ENCODE assay signal across 1 cellular context in the genomic region with DNA sequence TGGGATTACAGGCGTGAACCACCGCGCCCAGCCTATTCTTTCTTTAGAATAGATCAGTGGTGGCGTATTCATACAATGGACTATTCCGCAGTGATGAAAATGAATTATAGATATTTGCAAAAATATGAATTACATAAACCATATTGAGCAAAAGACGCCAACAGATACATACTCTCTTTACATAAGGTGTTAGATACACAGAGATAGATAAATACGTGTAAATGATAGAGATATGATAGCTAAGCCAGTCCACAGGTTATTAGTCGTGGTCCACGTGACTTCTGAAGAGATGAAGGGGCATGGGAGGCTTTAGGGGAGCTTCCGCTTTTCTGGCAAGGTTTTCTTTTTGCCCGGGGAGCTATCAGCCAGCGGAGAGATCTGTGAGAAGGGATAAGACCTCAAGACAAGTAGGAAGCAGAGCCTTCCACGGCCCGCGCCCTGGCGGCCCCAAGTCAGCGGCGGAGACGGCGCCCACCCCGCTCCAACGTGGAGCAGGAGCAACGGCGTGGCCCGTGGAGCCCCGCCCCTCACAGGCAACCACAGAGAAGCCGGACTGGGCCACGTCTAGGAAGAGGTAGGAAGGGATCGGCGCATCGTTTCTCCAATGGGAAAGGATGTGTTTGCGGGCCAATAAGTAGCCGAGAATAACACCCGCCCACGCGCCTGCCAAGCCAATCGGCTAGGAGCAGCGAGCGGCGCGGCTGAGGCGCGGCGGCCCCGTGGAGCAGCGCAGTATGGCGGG.
TF ChIP-seq lines count a peak whose summit lies in the region.

A gene (plus strand): TSS at position 704 of the 742 bp plus-strand sequence. CDS start 31 bp downstream, at position 735.

TF ChIP-seq in K562, 482 proteins besides CTCF, POLR2A, EP300 and RAD21 (continued from another document and continues in another):
- TF ChIP-seq, protein P1, sequence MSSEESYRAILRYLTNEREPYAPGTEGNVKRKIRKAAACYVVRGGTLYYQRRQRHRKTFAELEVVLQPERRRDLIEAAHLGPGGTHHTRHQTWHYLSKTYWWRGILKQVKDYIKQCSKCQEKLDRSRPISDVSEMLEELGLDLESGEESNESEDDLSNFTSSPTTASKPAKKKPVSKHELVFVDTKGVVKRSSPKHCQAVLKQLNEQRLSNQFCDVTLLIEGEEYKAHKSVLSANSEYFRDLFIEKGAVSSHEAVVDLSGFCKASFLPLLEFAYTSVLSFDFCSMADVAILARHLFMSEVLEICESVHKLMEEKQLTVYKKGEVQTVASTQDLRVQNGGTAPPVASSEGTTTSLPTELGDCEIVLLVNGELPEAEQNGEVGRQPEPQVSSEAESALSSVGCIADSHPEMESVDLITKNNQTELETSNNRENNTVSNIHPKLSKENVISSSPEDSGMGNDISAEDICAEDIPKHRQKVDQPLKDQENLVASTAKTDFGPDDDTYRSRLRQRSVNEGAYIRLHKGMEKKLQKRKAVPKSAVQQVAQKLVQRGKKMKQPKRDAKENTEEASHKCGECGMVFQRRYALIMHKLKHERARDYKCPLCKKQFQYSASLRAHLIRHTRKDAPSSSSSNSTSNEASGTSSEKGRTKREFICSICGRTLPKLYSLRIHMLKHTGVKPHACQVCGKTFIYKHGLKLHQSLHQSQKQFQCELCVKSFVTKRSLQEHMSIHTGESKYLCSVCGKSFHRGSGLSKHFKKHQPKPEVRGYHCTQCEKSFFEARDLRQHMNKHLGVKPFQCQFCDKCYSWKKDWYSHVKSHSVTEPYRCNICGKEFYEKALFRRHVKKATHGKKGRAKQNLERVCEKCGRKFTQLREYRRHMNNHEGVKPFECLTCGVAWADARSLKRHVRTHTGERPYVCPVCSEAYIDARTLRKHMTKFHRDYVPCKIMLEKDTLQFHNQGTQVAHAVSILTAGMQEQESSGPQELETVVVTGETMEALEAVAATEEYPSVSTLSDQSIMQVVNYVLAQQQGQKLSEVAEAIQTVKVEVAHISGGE (CRISPR knock-in tag; IDR thresholded peaks at IDR 0.05) = 0 out of 6 replicates have a peak, but pooled peaks of 1 of the 3 experiments have one; percentile 26
- no peak for TF ChIP-seq KDM1A (IDR thresholded peaks at IDR 0.05)
- no peak for TF ChIP-seq SRSF3 (IDR thresholded peaks at IDR 0.05; ENCODE audit: insufficient read depth, low read length)
- TF ChIP-seq GABPB1 (CRISPR knock-in tag; IDR thresholded peaks at IDR 0.05) = peak; percentile 69; the same call in 1 of the 2 replicates
- no peak for TF ChIP-seq RBM14 (IDR thresholded peaks at IDR 0.05; ENCODE audit: borderline replicate concordance, insufficient read depth, low read depth, low read length)
- TF ChIP-seq ZNF408 (CRISPR knock-in tag; IDR thresholded peaks at IDR 0.05; ENCODE audit: low read depth) = no peak
- no peak for TF ChIP-seq DACH1 (IDR thresholded peaks at IDR 0.05; ENCODE audit: partially characterized antibody)
- TF ChIP-seq, protein P2, sequence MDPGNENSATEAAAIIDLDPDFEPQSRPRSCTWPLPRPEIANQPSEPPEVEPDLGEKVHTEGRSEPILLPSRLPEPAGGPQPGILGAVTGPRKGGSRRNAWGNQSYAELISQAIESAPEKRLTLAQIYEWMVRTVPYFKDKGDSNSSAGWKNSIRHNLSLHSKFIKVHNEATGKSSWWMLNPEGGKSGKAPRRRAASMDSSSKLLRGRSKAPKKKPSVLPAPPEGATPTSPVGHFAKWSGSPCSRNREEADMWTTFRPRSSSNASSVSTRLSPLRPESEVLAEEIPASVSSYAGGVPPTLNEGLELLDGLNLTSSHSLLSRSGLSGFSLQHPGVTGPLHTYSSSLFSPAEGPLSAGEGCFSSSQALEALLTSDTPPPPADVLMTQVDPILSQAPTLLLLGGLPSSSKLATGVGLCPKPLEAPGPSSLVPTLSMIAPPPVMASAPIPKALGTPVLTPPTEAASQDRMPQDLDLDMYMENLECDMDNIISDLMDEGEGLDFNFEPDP (CRISPR knock-in tag; IDR thresholded peaks at IDR 0.05) = no peak
- TF ChIP-seq FOXK2 (conservative IDR thresholded peaks at IDR 0.05 in 1 of 2, IDR thresholded peaks at IDR 0.05 in 1 of 2; ENCODE audit: low read depth in 2 of 2) = peak in 1 of 2 experiments; percentile 19; a peak in 1 of 4 replicates
- no peak for TF ChIP-seq BACH1 (tag; IDR thresholded peaks at IDR 0.05)
- TF ChIP-seq, protein P3, sequence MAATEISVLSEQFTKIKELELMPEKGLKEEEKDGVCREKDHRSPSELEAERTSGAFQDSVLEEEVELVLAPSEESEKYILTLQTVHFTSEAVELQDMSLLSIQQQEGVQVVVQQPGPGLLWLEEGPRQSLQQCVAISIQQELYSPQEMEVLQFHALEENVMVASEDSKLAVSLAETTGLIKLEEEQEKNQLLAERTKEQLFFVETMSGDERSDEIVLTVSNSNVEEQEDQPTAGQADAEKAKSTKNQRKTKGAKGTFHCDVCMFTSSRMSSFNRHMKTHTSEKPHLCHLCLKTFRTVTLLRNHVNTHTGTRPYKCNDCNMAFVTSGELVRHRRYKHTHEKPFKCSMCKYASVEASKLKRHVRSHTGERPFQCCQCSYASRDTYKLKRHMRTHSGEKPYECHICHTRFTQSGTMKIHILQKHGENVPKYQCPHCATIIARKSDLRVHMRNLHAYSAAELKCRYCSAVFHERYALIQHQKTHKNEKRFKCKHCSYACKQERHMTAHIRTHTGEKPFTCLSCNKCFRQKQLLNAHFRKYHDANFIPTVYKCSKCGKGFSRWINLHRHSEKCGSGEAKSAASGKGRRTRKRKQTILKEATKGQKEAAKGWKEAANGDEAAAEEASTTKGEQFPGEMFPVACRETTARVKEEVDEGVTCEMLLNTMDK (IDR thresholded peaks at IDR 0.05; ENCODE audit: borderline replicate concordance, insufficient read depth, low read depth, low read length, poor library complexity, severe bottlenecking) = no peak
- no peak for TF ChIP-seq NR3C1 (CRISPR knock-in tag; IDR thresholded peaks at IDR 0.05)
- TF ChIP-seq MXI1 (IDR thresholded peaks at IDR 0.05; ENCODE audit: low read depth, low read length) = peak; percentile 89
- peak; percentile 51 for TF ChIP-seq SAP30 (IDR thresholded peaks at IDR 0.05; ENCODE audit: borderline replicate concordance, insufficient read depth, low read depth, low read length, poor library complexity, severe bottlenecking)
- TF ChIP-seq DIDO1 (tag; IDR thresholded peaks at IDR 0.05; ENCODE audit: low read depth) = no peak
- TF ChIP-seq, protein P4, sequence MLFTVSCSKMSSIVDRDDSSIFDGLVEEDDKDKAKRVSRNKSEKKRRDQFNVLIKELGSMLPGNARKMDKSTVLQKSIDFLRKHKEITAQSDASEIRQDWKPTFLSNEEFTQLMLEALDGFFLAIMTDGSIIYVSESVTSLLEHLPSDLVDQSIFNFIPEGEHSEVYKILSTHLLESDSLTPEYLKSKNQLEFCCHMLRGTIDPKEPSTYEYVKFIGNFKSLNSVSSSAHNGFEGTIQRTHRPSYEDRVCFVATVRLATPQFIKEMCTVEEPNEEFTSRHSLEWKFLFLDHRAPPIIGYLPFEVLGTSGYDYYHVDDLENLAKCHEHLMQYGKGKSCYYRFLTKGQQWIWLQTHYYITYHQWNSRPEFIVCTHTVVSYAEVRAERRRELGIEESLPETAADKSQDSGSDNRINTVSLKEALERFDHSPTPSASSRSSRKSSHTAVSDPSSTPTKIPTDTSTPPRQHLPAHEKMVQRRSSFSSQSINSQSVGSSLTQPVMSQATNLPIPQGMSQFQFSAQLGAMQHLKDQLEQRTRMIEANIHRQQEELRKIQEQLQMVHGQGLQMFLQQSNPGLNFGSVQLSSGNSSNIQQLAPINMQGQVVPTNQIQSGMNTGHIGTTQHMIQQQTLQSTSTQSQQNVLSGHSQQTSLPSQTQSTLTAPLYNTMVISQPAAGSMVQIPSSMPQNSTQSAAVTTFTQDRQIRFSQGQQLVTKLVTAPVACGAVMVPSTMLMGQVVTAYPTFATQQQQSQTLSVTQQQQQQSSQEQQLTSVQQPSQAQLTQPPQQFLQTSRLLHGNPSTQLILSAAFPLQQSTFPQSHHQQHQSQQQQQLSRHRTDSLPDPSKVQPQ (CRISPR knock-in tag; IDR thresholded peaks at IDR 0.05; ENCODE audit: borderline replicate concordance) = no peak
- no peak for TF ChIP-seq ZNF324 (CRISPR knock-in tag; IDR thresholded peaks at IDR 0.05)
- TF ChIP-seq TCF3 (CRISPR knock-in tag; IDR thresholded peaks at IDR 0.05) = peak; percentile 44; the same call in 1 of the 2 replicates
- TF ChIP-seq, protein P5, sequence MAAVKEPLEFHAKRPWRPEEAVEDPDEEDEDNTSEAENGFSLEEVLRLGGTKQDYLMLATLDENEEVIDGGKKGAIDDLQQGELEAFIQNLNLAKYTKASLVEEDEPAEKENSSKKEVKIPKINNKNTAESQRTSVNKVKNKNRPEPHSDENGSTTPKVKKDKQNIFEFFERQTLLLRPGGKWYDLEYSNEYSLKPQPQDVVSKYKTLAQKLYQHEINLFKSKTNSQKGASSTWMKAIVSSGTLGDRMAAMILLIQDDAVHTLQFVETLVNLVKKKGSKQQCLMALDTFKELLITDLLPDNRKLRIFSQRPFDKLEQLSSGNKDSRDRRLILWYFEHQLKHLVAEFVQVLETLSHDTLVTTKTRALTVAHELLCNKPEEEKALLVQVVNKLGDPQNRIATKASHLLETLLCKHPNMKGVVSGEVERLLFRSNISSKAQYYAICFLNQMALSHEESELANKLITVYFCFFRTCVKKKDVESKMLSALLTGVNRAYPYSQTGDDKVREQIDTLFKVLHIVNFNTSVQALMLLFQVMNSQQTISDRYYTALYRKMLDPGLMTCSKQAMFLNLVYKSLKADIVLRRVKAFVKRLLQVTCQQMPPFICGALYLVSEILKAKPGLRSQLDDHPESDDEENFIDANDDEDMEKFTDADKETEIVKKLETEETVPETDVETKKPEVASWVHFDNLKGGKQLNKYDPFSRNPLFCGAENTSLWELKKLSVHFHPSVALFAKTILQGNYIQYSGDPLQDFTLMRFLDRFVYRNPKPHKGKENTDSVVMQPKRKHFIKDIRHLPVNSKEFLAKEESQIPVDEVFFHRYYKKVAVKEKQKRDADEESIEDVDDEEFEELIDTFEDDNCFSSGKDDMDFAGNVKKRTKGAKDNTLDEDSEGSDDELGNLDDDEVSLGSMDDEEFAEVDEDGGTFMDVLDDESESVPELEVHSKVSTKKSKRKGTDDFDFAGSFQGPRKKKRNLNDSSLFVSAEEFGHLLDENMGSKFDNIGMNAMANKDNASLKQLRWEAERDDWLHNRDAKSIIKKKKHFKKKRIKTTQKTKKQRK (IDR thresholded peaks at IDR 0.05; ENCODE audit: borderline replicate concordance, low read depth, low read length) = no peak
- no peak for TF ChIP-seq GTF2A2 (tag; IDR thresholded peaks at IDR 0.05)
- TF ChIP-seq MAFK (IDR thresholded peaks at IDR 0.05; ENCODE audit: low read length) = no peak
- no peak for TF ChIP-seq PRPF4 (IDR thresholded peaks at IDR 0.05; ENCODE audit: insufficient read depth, low read depth, low read length, poor library complexity, severe bottlenecking)
- no peak for TF ChIP-seq RFX1 (IDR thresholded peaks at IDR 0.05)
- TF ChIP-seq, protein P6, sequence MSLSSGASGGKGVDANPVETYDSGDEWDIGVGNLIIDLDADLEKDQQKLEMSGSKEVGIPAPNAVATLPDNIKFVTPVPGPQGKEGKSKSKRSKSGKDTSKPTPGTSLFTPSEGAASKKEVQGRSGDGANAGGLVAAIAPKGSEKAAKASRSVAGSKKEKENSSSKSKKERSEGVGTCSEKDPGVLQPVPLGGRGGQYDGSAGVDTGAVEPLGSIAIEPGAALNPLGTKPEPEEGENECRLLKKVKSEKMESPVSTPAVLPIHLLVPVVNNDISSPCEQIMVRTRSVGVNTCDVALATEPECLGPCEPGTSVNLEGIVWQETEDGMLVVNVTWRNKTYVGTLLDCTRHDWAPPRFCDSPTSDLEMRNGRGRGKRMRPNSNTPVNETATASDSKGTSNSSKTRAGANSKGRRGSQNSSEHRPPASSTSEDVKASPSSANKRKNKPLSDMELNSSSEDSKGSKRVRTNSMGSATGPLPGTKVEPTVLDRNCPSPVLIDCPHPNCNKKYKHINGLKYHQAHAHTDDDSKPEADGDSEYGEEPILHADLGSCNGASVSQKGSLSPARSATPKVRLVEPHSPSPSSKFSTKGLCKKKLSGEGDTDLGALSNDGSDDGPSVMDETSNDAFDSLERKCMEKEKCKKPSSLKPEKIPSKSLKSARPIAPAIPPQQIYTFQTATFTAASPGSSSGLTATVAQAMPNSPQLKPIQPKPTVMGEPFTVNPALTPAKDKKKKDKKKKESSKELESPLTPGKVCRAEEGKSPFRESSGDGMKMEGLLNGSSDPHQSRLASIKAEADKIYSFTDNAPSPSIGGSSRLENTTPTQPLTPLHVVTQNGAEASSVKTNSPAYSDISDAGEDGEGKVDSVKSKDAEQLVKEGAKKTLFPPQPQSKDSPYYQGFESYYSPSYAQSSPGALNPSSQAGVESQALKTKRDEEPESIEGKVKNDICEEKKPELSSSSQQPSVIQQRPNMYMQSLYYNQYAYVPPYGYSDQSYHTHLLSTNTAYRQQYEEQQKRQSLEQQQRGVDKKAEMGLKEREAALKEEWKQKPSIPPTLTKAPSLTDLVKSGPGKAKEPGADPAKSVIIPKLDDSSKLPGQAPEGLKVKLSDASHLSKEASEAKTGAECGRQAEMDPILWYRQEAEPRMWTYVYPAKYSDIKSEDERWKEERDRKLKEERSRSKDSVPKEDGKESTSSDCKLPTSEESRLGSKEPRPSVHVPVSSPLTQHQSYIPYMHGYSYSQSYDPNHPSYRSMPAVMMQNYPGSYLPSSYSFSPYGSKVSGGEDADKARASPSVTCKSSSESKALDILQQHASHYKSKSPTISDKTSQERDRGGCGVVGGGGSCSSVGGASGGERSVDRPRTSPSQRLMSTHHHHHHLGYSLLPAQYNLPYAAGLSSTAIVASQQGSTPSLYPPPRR (CRISPR knock-in tag; IDR thresholded peaks at IDR 0.05; ENCODE audit: borderline replicate concordance) = no peak
- TF ChIP-seq, protein P7, sequence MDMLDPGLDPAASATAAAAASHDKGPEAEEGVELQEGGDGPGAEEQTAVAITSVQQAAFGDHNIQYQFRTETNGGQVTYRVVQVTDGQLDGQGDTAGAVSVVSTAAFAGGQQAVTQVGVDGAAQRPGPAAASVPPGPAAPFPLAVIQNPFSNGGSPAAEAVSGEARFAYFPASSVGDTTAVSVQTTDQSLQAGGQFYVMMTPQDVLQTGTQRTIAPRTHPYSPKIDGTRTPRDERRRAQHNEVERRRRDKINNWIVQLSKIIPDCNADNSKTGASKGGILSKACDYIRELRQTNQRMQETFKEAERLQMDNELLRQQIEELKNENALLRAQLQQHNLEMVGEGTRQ (CRISPR knock-in tag; IDR thresholded peaks at IDR 0.05) = peak; percentile 87
